ENCODE assay signal across 18 cellular contexts in the genomic region with DNA sequence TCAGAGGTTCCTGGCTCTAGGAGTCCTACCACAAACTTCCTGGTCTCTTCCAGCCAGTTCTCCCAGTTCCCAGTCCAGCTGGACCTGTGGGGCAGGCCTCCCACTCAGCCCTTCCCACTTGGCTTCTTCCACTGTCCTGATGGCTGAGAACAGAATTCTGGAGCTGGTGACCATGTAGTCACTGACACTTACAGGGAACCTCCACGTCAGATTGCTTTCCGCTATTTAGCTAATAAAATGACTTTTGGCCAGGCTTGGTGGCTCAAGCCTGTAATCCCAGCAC.
A peak's percentile ranks its signal among the peaks of the same experiment; 100 is the strongest.
DNase-seq lines count a peak whose midpoint lies in the region; ATAC-seq, FAIRE-seq and TF ChIP-seq lines count a peak whose summit lies in the region.
"Had no signal": no experiment of that assay in that cellular context is flagged by ENCODE, and none has a peak within 500 bp of the region (broad histone marks: within the 10 kb centered on the region; RNA-seq: fewer than 3 reads in every experiment).

No MANE protein-coding gene starts in this region.

- CTCF ChIA-PET in HepG2 (lab: Yijun Ruan, JAX; ENCODE audit: low intra/inter-chr PET ratio, low total read pairs) = no interaction called here
- CTCF ChIA-PET in CD4-positive, alpha-beta memory T cell (lab: Charles Lee; ENCODE audit: partially characterized antibody) = no interaction called here

- 39% methylated on average over 2 of the region's 2 CpGs for WGBS in HepG2 (ENCODE audit: low lambda C conversion rate)

- TF ChIP-seq RAD21 in HepG2 (CRISPR knock-in tag; IDR thresholded peaks at IDR 0.05) = no peak

- TF ChIP-seq POLR2A in HepG2 (IDR thresholded peaks at IDR 0.05; ENCODE audit: insufficient read depth in 1 of 2, low read depth in 2 of 2, low read length in 2 of 2) = no peak

- TF ChIP-seq CTCF in left ventricle myocardium inferior (IDR thresholded peaks at IDR 0.05; ENCODE audit: borderline replicate concordance) = no peak
- TF ChIP-seq CTCF in HepG2 (CRISPR knock-in tag; IDR thresholded peaks at IDR 0.05) = no peak
- no peak for TF ChIP-seq CTCF in upper lobe of right lung (IDR thresholded peaks at IDR 0.05)

- no peaks in the 10 kb centered on the region for H3K79me2 ChIP-seq in HepG2 (ENCODE audit: insufficient read depth, low read length)

- no TSS peak for BruUV-seq in HepG2 (replicated peaks; lab: Mats Ljungman, UMichigan)

- ATAC-seq in HepG2 = no peak; the same call in 2 of the 3 replicates
- no peak for ATAC-seq in upper lobe of right lung
- ATAC-seq in HG03095 (IDR thresholded peaks at IDR 0.05; ENCODE audit: unreplicated experiment) = no peak
- no peak for ATAC-seq in GM21723 (IDR thresholded peaks at IDR 0.05; ENCODE audit: unreplicated experiment)
- ATAC-seq: A549, HCT116 had no signal

- H3K9me3 Mint-ChIP-seq in CD4-positive, alpha-beta memory T cell = peaks cover 0 to 20% (median 6%) of the 10 kb centered on the region in 8 donors

- 0 out of 2 replicates have a peak overlapping the region, but pooled peaks have one; percentile 27 for H3K4me2 ChIP-seq in HepG2 (ENCODE audit: low read depth, low read length)
- H3K4me2 ChIP-seq: A549 had no signal

- no peak for TF ChIP-seq EP300 in HepG2 (IDR thresholded peaks at IDR 0.05; ENCODE audit: low read depth in 2 of 2, low read length in 2 of 2)
- no peak for TF ChIP-seq EP300 in HepG2 (CRISPR knock-in tag; IDR thresholded peaks at IDR 0.05; ENCODE audit: borderline replicate concordance)

- H3K9ac ChIP-seq in HepG2 (ENCODE audit: insufficient read depth, low read depth, low read length) = no peak overlapping the region

- no peaks in the 10 kb centered on the region for H3K4me1 ChIP-seq in left ventricle myocardium inferior
- H3K4me1 ChIP-seq in HepG2 (ENCODE audit: insufficient read depth, low read length) = peaks cover 9% of the 10 kb centered on the region
- H3K4me1 ChIP-seq in upper lobe of right lung = no peaks in the 10 kb centered on the region
- H3K4me1 ChIP-seq in CD4-positive, alpha-beta memory T cell (ENCODE audit: insufficient read depth, low read length) = no peaks in the 10 kb centered on the region
- H3K4me1 ChIP-seq: A549 had no signal

- FAIRE-seq in HepG2 (lab: Jason Lieb, UNC) = no peak
- FAIRE-seq: A549 had no signal

- H3K36me3 ChIP-seq in left ventricle myocardium inferior (no peaks in the 10 kb centered on the region), HepG2 (replicated peaks in 1 of 2; ENCODE audit: control insufficient read depth in 1 of 2, insufficient read depth in 2 of 2, low read length in 2 of 2) (no peaks in the 10 kb centered on the region), upper lobe of right lung (no peaks in the 10 kb centered on the region)
- no peaks in the 10 kb centered on the region for H3K36me3 ChIP-seq in CD4-positive, alpha-beta memory T cell (ENCODE audit: insufficient read depth, low read length)

- H3K27me3 Mint-ChIP-seq in CD4-positive, alpha-beta memory T cell = peaks cover 3 to 10% of the 10 kb centered on the region in 2 donors

- H4K20me1 ChIP-seq in HepG2 (ENCODE audit: insufficient read depth, low read length) = no peaks in the 10 kb centered on the region

- peaks cover 13% of the 10 kb centered on the region for H3K9me3 ChIP-seq in left ventricle myocardium inferior (replicated peaks)
- H3K9me3 ChIP-seq in HepG2 (ENCODE audit: low read length) = no peaks in the 10 kb centered on the region
- no peaks in the 10 kb centered on the region for H3K9me3 ChIP-seq in upper lobe of right lung
- H3K9me3 ChIP-seq in CD4-positive, alpha-beta memory T cell (ENCODE audit: control insufficient read depth in 1 of 2, low read length in 2 of 2) = no peaks in the 10 kb centered on the region

- peak; percentile 54 for DNase-seq in cardiac septum (ENCODE audit: low spot score)
- DNase-seq in left ventricle myocardium inferior = no peak
- DNase-seq in epithelial cell of prostate (ENCODE audit: low read depth, low spot score) = no peak
- no peak for DNase-seq in HepG2 (ENCODE audit: low spot score)
- DNase-seq in upper lobe of right lung = peak; percentile 29
- DNase-seq in CD4-positive, alpha-beta memory T cell = no peak
- DNase-seq: CD8-positive, alpha-beta memory T cell; DMS79 treated with DMSO at 0.1 percent for 48 hours; GOT3; KBM-7; NCI-H1417 treated with DMSO at 0.1 percent for 48 hours; NCI-H187 treated with DMSO at 0.1 percent for 48 hours; NCI-H226; NCI-H524 had no signal

- H3K36me3 Mint-ChIP-seq in CD4-positive, alpha-beta memory T cell = no peaks in the 10 kb centered on the region
- H3K36me3 Mint-ChIP-seq: CD8-positive, alpha-beta memory T cell had no signal

- H3K27ac ChIP-seq in left ventricle myocardium inferior (replicated peaks) (no peak overlapping the region), epithelial cell of prostate (peak overlapping the region; percentile 28), HepG2 (ENCODE audit: extremely low read length, insufficient read depth, low read length) (no peak overlapping the region), upper lobe of right lung (no peak overlapping the region)
- no peak overlapping the region for H3K27ac ChIP-seq in CD4-positive, alpha-beta memory T cell (ENCODE audit: low read depth, low read length)
- H3K27ac ChIP-seq: A549 had no signal

- intact Hi-C loops in cardiac septum (cut with DNase I) = no loop called here
- intact Hi-C loops in left ventricle myocardium inferior (cut with micrococcal nuclease) = no loop called here
- intact Hi-C loops in HepG2 (cut with micrococcal nuclease; ENCODE audit: unreplicated experiment) = no loop called here
- intact Hi-C loops in upper lobe of right lung (cut with DNase I) = no loop called here
- intact Hi-C loops in CD4-positive, alpha-beta memory T cell (cut with micrococcal nuclease) = no loop called here

- H3K4me1 Mint-ChIP-seq in CD4-positive, alpha-beta memory T cell = no peaks in the 10 kb centered on the region
- H3K4me1 Mint-ChIP-seq: CD8-positive, alpha-beta memory T cell had no signal

- H2AFZ ChIP-seq in HepG2 (ENCODE audit: low read length) = no peak overlapping the region

- in situ Hi-C loops in HepG2 (cut with HindIII; ENCODE audit: extremely low pct_ligation_motif_present, low pct_unique_long_range_greater_than_20kb) = no loop called here

- POLR2A ChIA-PET in HepG2 (lab: Yijun Ruan, JAX) = no interaction called here
- POLR2A ChIA-PET in CD4-positive, alpha-beta memory T cell (lab: Charles Lee; ENCODE audit: partially characterized antibody) = no interaction called here

- no peaks in the 10 kb centered on the region for H3K27me3 ChIP-seq in left ventricle myocardium inferior (ENCODE audit: low read depth)
- H3K27me3 ChIP-seq in HepG2 (ENCODE audit: control insufficient read depth in 1 of 2, insufficient read depth in 2 of 2, low read length in 2 of 2) = peaks cover 0 to 5% of the 10 kb centered on the region in 2 experiments; a peak in 1 of 5 replicates
- H3K27me3 ChIP-seq in upper lobe of right lung = no peaks in the 10 kb centered on the region
- H3K27me3 ChIP-seq in CD4-positive, alpha-beta memory T cell (ENCODE audit: insufficient read depth, low read length) = no peaks in the 10 kb centered on the region

- H3K4me3 ChIP-seq in left ventricle myocardium inferior (no peak overlapping the region), HepG2 (replicated peaks in 1 of 3; ENCODE audit: insufficient read depth in 1 of 3, low read depth in 2 of 3, low read length in 3 of 3) (no peak overlapping the region), upper lobe of right lung (no peak overlapping the region)
- no peak overlapping the region for H3K4me3 ChIP-seq in CD4-positive, alpha-beta memory T cell (ENCODE audit: low read length in 2 of 2)
- H3K4me3 ChIP-seq: A549 had no signal

- H3K27ac Mint-ChIP-seq in CD4-positive, alpha-beta memory T cell = no peak overlapping the region
- H3K27ac Mint-ChIP-seq: CD8-positive, alpha-beta memory T cell had no signal

- H3K4me3 Mint-ChIP-seq in CD4-positive, alpha-beta memory T cell = no peak overlapping the region
- H3K4me3 Mint-ChIP-seq: CD8-positive, alpha-beta memory T cell had no signal

TF ChIP-seq in HepG2, 621 proteins besides CTCF, POLR2A, EP300 and RAD21 (continues in another document):
- TF ChIP-seq ZNF776 (CRISPR knock-in tag; IDR thresholded peaks at IDR 0.05) = no peak
- no peak for TF ChIP-seq ZIK1 (CRISPR knock-in tag; IDR thresholded peaks at IDR 0.05; ENCODE audit: borderline replicate concordance, low read depth)
- no peak for TF ChIP-seq TMF1 (CRISPR knock-in tag; IDR thresholded peaks at IDR 0.05; ENCODE audit: low read depth)
- TF ChIP-seq ZNF550 (CRISPR knock-in tag; IDR thresholded peaks at IDR 0.05; ENCODE audit: borderline replicate concordance) = no peak
- no peak for TF ChIP-seq ZNF775 (CRISPR knock-in tag; IDR thresholded peaks at IDR 0.05; ENCODE audit: borderline replicate concordance)
- TF ChIP-seq, protein P1, sequence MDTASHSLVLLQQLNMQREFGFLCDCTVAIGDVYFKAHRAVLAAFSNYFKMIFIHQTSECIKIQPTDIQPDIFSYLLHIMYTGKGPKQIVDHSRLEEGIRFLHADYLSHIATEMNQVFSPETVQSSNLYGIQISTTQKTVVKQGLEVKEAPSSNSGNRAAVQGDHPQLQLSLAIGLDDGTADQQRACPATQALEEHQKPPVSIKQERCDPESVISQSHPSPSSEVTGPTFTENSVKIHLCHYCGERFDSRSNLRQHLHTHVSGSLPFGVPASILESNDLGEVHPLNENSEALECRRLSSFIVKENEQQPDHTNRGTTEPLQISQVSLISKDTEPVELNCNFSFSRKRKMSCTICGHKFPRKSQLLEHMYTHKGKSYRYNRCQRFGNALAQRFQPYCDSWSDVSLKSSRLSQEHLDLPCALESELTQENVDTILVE (CRISPR knock-in tag; IDR thresholded peaks at IDR 0.05) = no peak
- TF ChIP-seq ZNF660 (CRISPR knock-in tag; IDR thresholded peaks at IDR 0.05; ENCODE audit: borderline replicate concordance, low read depth) = no peak
- TF ChIP-seq, protein P2, sequence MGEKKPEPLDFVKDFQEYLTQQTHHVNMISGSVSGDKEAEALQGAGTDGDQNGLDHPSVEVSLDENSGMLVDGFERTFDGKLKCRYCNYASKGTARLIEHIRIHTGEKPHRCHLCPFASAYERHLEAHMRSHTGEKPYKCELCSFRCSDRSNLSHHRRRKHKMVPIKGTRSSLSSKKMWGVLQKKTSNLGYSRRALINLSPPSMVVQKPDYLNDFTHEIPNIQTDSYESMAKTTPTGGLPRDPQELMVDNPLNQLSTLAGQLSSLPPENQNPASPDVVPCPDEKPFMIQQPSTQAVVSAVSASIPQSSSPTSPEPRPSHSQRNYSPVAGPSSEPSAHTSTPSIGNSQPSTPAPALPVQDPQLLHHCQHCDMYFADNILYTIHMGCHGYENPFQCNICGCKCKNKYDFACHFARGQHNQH (CRISPR knock-in tag; IDR thresholded peaks at IDR 0.05) = no peak
- TF ChIP-seq ZNF816 (CRISPR knock-in tag; IDR thresholded peaks at IDR 0.05; ENCODE audit: borderline replicate concordance) = no peak
- TF ChIP-seq ZBTB38 (CRISPR knock-in tag; IDR thresholded peaks at IDR 0.05) = no peak

Comparison
In these comparisons a context has a peak if more than half of its experiments do, and no peak if none do; other contexts are left out.
1. DNase-seq: peak in cardiac septum (single experiment) and upper lobe of right lung (single experiment); none in left ventricle myocardium inferior (single experiment), epithelial cell of prostate (single experiment), HepG2 (single experiment) and CD4-positive, alpha-beta memory T cell (0 of 5).